In genomic region chr4:142393127-142393526, GRCh38 we compare ENCODE assay signal across 21 cellular contexts.
"Had no signal": no experiment of that assay in that cellular context is flagged by ENCODE, and none has a peak within 500 bp of the region (broad histone marks: within the 10 kb centered on the region; RNA-seq: fewer than 3 reads in every experiment).

No MANE protein-coding gene starts in this region.

- DNase-seq: activated CD8-positive, alpha-beta memory T cell treated with anti-CD3 and anti-CD28 coated beads, Interleukin-2, amount 50 U/mL, for 48 hours; activated effector memory CD4-positive, alpha-beta T cell treated with anti-CD3 and anti-CD28 coated beads, Interleukin-2, amount 50 U/mL, for 16 hours; amygdala; caudate nucleus; foreskin fibroblast; head of caudate nucleus; hypothalamus; immature natural killer cell; naive B cell; ovary; right lobe of liver; stimulated activated CD4-positive, alpha-beta T cell treated with anti-CD3 and anti-CD28 coated beads, Interleukin-2, amount 100 ng/mL, for 48 hours; stimulated activated naive CD8-positive, alpha-beta T cell treated with anti-CD3 and anti-CD28 coated beads, Interleukin-15, amount 100 ng/mL, for 72 hours; substantia nigra; T1000; upper lobe of left lung had no signal

- ATAC-seq: esophagus mucosa; right lobe of liver; stimulated activated naive CD8-positive, alpha-beta T cell treated with anti-CD3 and anti-CD28 coated beads, Interleukin-15, amount 100 ng/mL, for 72 hours had no signal

- H3K4me1 ChIP-seq: right lobe of liver, upper lobe of left lung had no signal

- H3K4me1 Mint-ChIP-seq: immature natural killer cell, naive B cell had no signal

- H3K27me3 ChIP-seq: ovary, right lobe of liver, upper lobe of left lung had no signal

- H3K4me3 ChIP-seq: ovary, right lobe of liver, SK-N-MC, upper lobe of left lung had no signal

- H3K36me3 Mint-ChIP-seq: naive B cell had no signal

- H3K36me3 ChIP-seq: ovary, right lobe of liver, upper lobe of left lung had no signal

- H3K27ac ChIP-seq: ovary, right lobe of liver, SK-N-MC, upper lobe of left lung had no signal

- H3K9me3 ChIP-seq: ovary, right lobe of liver, upper lobe of left lung had no signal

- H3K9me3 Mint-ChIP-seq: stimulated activated naive CD8-positive, alpha-beta T cell treated with anti-CD3 and anti-CD28 coated beads, Interleukin-15, amount 100 ng/mL, for 72 hours; T-helper 1 cell treated with Interleukin-12 subunit alpha and Interleukin-12 subunit beta and Interleukin-4 antibody, amounts not matched to agents 30 μg/mL and 1 μg/mL, for 36 hours had no signal

- H3K4me3 Mint-ChIP-seq: immature natural killer cell; mesothelial cell of epicardium; naive B cell; T-helper 1 cell treated with Interleukin-12 subunit alpha and Interleukin-12 subunit beta and Interleukin-4 antibody, amounts not matched to agents 30 μg/mL and 1 μg/mL, for 36 hours had no signal

- H3K27ac Mint-ChIP-seq: immature natural killer cell; mesothelial cell of epicardium; naive B cell; progenitor cell of endocrine pancreas; stimulated activated naive CD8-positive, alpha-beta T cell treated with anti-CD3 and anti-CD28 coated beads, Interleukin-15, amount 100 ng/mL, for 72 hours; T-helper 1 cell treated with Interleukin-12 subunit alpha and Interleukin-12 subunit beta and Interleukin-4 antibody, amounts not matched to agents 30 μg/mL and 1 μg/mL, for 36 hours had no signal

- H3K27me3 Mint-ChIP-seq: naive B cell; progenitor cell of endocrine pancreas; stimulated activated naive CD8-positive, alpha-beta T cell treated with anti-CD3 and anti-CD28 coated beads, Interleukin-15, amount 100 ng/mL, for 72 hours had no signal
